In genomic region chr11:73350908-73351636, GRCh38 we compare ENCODE assay signal across 8 cellular contexts. TPM values are rescaled to one million over a fixed set of nuclear protein-coding genes. Genes with fewer than 3 reads are reported as not detected.
A peak's percentile ranks its signal among the peaks of the same experiment; 100 is the strongest.
DNase-seq lines count a peak whose midpoint lies in the region; ATAC-seq and TF ChIP-seq lines count a peak whose summit lies in the region.

No MANE protein-coding gene starts in this region.

- CTCF ChIA-PET in AG04450 (lab: Charles Lee), result interaction anchor here (0.6 to 5.3 kb wide), 89 partner anchors 12 to 1285 kb away, joined by 3 to 127 read pairs (median 4); partner anchors contain the start of gene ARHGEF17

- no peaks in the 10 kb centered on the region for H3K9me3 ChIP-seq in AG04450 (ENCODE audit: control insufficient read depth, insufficient read depth, low read length)
- no peaks in the 10 kb centered on the region for H3K9me3 ChIP-seq in right lobe of liver

- peak; percentile 57 for DNase-seq in AG04450 (ENCODE audit: low read depth, low spot score)
- DNase-seq in GM20000 (ENCODE audit: low spot score), result peak; percentile 89
- peak; percentile 80 for DNase-seq in NCI-H2227 treated with DMSO at 0.1 percent for 48 hours (lab: John Stamatoyannopoulos, UW)
- DNase-seq in activated CD4-positive, CD25-positive, alpha-beta regulatory T cell treated with anti-CD3 and anti-CD28 coated beads, Interleukin-2, amount 50 U/mL, for 72 hours, result peak; percentile 63
- no peak for DNase-seq in chondrocyte (ENCODE audit: low spot score)
- no peak for DNase-seq in right lobe of liver
- DNase-seq in stimulated activated CD4-positive, alpha-beta T cell treated with anti-CD3 and anti-CD28 coated beads, TNF-alpha, amount 100 ng/mL, for 4 hours (ENCODE audit: low read depth in 3 of 3), result peak; percentile 28 to 37 (median 29)

- intact Hi-C loops in right lobe of liver (cut with DNase I), result no loop called here

- WGBS in right lobe of liver (ENCODE audit: insufficient coverage, low coverage, low lambda C conversion rate, missing lambda C conversion rate), result 14% methylated on average over 12 of the region's 16 CpGs

- peak overlapping the region; percentile 72 for H3K27ac Mint-ChIP-seq in chondrocyte (ENCODE audit: unreplicated experiment)

- POLR2A ChIA-PET in AG04450 (lab: Yijun Ruan, JAX), result interaction anchor here (0.6 to 1.2 kb wide), 6 partner anchors 21 to 310 kb away, joined by 3 to 7 read pairs (median 4); no protein-coding TSS in a partner anchor

- no peak for TF ChIP-seq POLR2A in right lobe of liver (IDR thresholded peaks at IDR 0.05)

- H3K4me1 Mint-ChIP-seq in chondrocyte (ENCODE audit: low read depth), result peaks cover 8% of the 10 kb centered on the region

- H3K36me3 Mint-ChIP-seq in chondrocyte (ENCODE audit: low read depth), result peaks cover 22% of the 10 kb centered on the region

- TF ChIP-seq CTCF in AG04450 (IDR thresholded peaks at IDR 0.05; ENCODE audit: low read depth, low read length), result peak; percentile 98
- peak; percentile 93 for TF ChIP-seq CTCF in GM20000 (IDR thresholded peaks at IDR 0.05; ENCODE audit: extremely low read depth, missing control alignments)
- peak; percentile 99 for TF ChIP-seq CTCF in chondrocyte (IDR thresholded peaks at IDR 0.05)
- peak; percentile 89 to 99 (median 98) for TF ChIP-seq CTCF in right lobe of liver (IDR thresholded peaks at IDR 0.05)

- H3K4me1 ChIP-seq in right lobe of liver, result no peaks in the 10 kb centered on the region

- H3K27me3 ChIP-seq in AG04450 (ENCODE audit: control insufficient read depth, insufficient read depth, low read length), result no peaks in the 10 kb centered on the region
- H3K27me3 ChIP-seq in right lobe of liver, result no peaks in the 10 kb centered on the region

- H3K27ac ChIP-seq in AG04450 (ENCODE audit: low read depth, low read length), result peak overlapping the region; percentile 57
- no peak overlapping the region for H3K27ac ChIP-seq in right lobe of liver

- ATAC-seq in right lobe of liver (peak; percentile 76 to 90 (median 88)), HG03196 (IDR thresholded peaks at IDR 0.05; ENCODE audit: unreplicated experiment) (no peak)

- no peaks in the 10 kb centered on the region for H3K27me3 Mint-ChIP-seq in chondrocyte (ENCODE audit: low read depth)

- no peaks in the 10 kb centered on the region for H3K36me3 ChIP-seq in right lobe of liver

- H3K9me3 Mint-ChIP-seq in chondrocyte (ENCODE audit: low read depth), result no peaks in the 10 kb centered on the region

- H3K4me3 ChIP-seq in AG04450 (ENCODE audit: low read depth, low read length), result no peak overlapping the region
- no peak overlapping the region for H3K4me3 ChIP-seq in right lobe of liver

- no peak overlapping the region for H3K4me3 Mint-ChIP-seq in chondrocyte (ENCODE audit: unreplicated experiment)

RNA-seq across cellular contexts. Expression of gene RELT, which starts 25.1 kb away (rescaled TPM):
- polyA plus RNA-seq in AG04450 (2011; rRNA removed), result 1.1 TPM in 2 replicates
- polyA minus RNA-seq in AG04450 (2011; rRNA and poly(A)+ RNA removed), result 1.1 and 1.7 TPM in 2 replicates
- total RNA-seq in chondrocyte, result 3.5 to 4.5 TPM (median 3.5 TPM) in 3 replicates
- total RNA-seq in right lobe of liver, result 1 to 10 TPM in 5 of 6 experiments, under 1 TPM in 1; 0.81 to 5.4 (median 1.6) TPM

RNA-seq across cellular contexts. Expression of gene ARHGEF17, which starts 43.0 kb away (rescaled TPM):
- polyA plus RNA-seq in AG04450 (2011; rRNA removed), result 30.6 and 45.2 TPM in 2 replicates
- 54.5 and 62.4 TPM in 2 replicates for polyA minus RNA-seq in AG04450 (2011; rRNA and poly(A)+ RNA removed)
- total RNA-seq in chondrocyte, result 82.4 to 114 TPM (median 113 TPM) in 3 replicates
- total RNA-seq in right lobe of liver, result 1 to 10 TPM; 4.6 to 7.3 (median 5.4) TPM

Comparison
In these comparisons a context has a peak if more than half of its experiments do, and no peak if none do; other contexts are left out.
1. DNase-seq: peak in AG04450 (single experiment), GM20000 (single experiment), NCI-H2227 treated with DMSO at 0.1 percent for 48 hours (single experiment), activated CD4-positive, CD25-positive, alpha-beta regulatory T cell treated with anti-CD3 and anti-CD28 coated beads, Interleukin-2, amount 50 U/mL, for 72 hours (single experiment) and stimulated activated CD4-positive, alpha-beta T cell treated with anti-CD3 and anti-CD28 coated beads, TNF-alpha, amount 100 ng/mL, for 4 hours (3 of 3); none in chondrocyte (single experiment) and right lobe of liver (0 of 3).
2. RNA of gene ARHGEF17, which starts 43.0 kb away (total RNA-seq): 82.4 to 114 TPM in chondrocyte; 4.6 to 7.3 TPM in right lobe of liver; every median in the first group is over 10 times any median in the second.
3. Peak in every context shown above with its lines, with median percentiles within 50 percentile points of each other: CTCF ChIP-seq.